20 cellular contexts compared by ENCODE assay signal in the genomic region with DNA sequence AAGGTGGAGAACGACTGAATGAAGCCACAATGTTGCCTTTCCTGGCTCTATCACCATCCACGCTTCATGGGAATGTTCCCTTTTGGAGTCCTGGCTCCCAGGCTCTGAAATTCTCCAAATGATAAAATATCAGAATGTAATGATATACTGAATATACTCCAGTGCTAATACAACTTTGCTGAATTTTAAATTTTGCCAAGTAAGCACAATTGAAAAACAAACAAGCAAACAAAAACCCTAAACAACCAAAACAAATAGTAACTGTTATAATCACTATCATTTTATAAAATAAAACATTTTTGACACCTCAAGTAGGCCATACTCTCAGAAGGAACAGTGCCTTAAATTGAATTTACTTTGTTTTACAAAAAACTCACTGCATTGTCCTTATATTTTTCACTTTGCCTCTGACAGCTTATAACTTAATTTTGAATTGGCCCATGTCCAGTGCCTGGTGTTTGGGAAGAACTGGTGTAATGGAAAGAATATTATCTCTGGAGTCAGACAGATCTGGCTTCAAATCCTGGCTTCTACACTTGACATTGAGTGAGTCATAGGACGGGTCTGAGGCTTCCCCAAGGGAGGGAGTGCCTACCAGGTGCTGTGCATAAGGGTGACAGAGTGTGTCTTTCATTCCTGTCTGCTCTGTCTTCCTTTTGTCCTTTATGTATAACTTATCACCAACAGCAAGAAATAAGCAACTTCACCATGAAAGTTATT.
DNase-seq lines count a peak whose midpoint lies in the region; ATAC-seq and TF ChIP-seq lines count a peak whose summit lies in the region.
"Had no signal": no experiment of that assay in that cellular context is flagged by ENCODE, and none has a peak within 500 bp of the region (broad histone marks: within the 10 kb centered on the region; RNA-seq: fewer than 3 reads in every experiment).

No MANE protein-coding gene starts in this region.

- H3K9me3 ChIP-seq in left ventricle myocardium inferior (replicated peaks) (no peaks in the 10 kb centered on the region), SK-N-SH (no peaks in the 10 kb centered on the region)
- H3K9me3 ChIP-seq in CD8-positive, alpha-beta memory T cell (ENCODE audit: low read length): no peaks in the 10 kb centered on the region
- H3K9me3 ChIP-seq: Caco-2 had no signal

- POLR2A ChIA-PET in SK-N-SH (lab: Yijun Ruan, JAX): interaction anchor here (0.5 kb wide), 1 partner anchor 397 kb away, joined by 3 read pairs; no protein-coding TSS in a partner anchor
- POLR2A ChIA-PET in CD8-positive, alpha-beta memory T cell (lab: Charles Lee): no interaction called here

- H3K27ac ChIP-seq in left ventricle myocardium inferior (replicated peaks) (no peak overlapping the region), SK-N-SH (ENCODE audit: low read depth in 2 of 2, low read length in 1 of 2) (peak overlapping the region in 1 of 2 experiments; percentile 45; a peak in 1 of 4 replicates)
- H3K27ac ChIP-seq in CD8-positive, alpha-beta memory T cell (ENCODE audit: low read depth, low read length): no peak overlapping the region
- H3K27ac ChIP-seq: epithelial cell of prostate had no signal

- no peaks in the 10 kb centered on the region for H3K79me2 ChIP-seq in SK-N-SH (ENCODE audit: insufficient read depth)

- no peak overlapping the region for H3K27ac Mint-ChIP-seq in stimulated activated effector memory CD8-positive, alpha-beta T cell treated with anti-CD3 and anti-CD28 coated beads, Interleukin-12 subunit alpha, Interleukin-12 subunit beta, amount 100 ng/mL, for 72 hours
- H3K27ac Mint-ChIP-seq in CD8-positive, alpha-beta memory T cell: no peak overlapping the region
- H3K27ac Mint-ChIP-seq: activated T-helper 2 cell treated with anti-CD3 and anti-CD28 coated beads, Interferon-gamma antibody, Interleukin-2, Interleukin-4, amounts not matched to agents 10 μg/mL and 5 μg/mL and 100 μg/mL, durations not matched to agents 14 hours and 24 hours and 36 hours; T-helper 1 cell treated with Interleukin-12 subunit alpha and Interleukin-12 subunit beta and Interleukin-4 antibody, amounts not matched to agents 30 μg/mL and 1 μg/mL, for 36 hours; WTC11 had no signal

- no peak overlapping the region for H3K4me3 ChIP-seq in left ventricle myocardium inferior
- no peak overlapping the region for H3K4me3 ChIP-seq in SK-N-SH (ENCODE audit: low read depth in 2 of 2, low read length in 1 of 2)
- H3K4me3 ChIP-seq in CD8-positive, alpha-beta memory T cell (ENCODE audit: low read length): no peak overlapping the region

- TF ChIP-seq EP300 in SK-N-SH (IDR thresholded peaks at IDR 0.05; ENCODE audit: borderline replicate concordance in 1 of 2, low read depth in 1 of 2, low read length in 1 of 2): peak in 1 of 2 experiments; percentile 41; a peak in 2 of 4 replicates

- no peak for TF ChIP-seq RAD21 in SK-N-SH (IDR thresholded peaks at IDR 0.05; ENCODE audit: low read length)

- TF ChIP-seq CTCF in left ventricle myocardium inferior (IDR thresholded peaks at IDR 0.05; ENCODE audit: borderline replicate concordance): no peak
- TF ChIP-seq CTCF in SK-N-SH (IDR thresholded peaks at IDR 0.05): no peak

- DNase-seq in Right ventricle myocardium superior (no peak), left ventricle myocardium inferior (no peak), SK-N-SH (peak; percentile 48), fibroblast of gingiva (ENCODE audit: low read depth) (peak; percentile 3), putamen (ENCODE audit: low spot score) (no peak)
- DNase-seq in stimulated activated effector memory CD8-positive, alpha-beta T cell treated with anti-CD3 and anti-CD28 coated beads, Interleukin-12 subunit alpha, Interleukin-12 subunit beta, amount 100 ng/mL, for 72 hours (ENCODE audit: low spot score in 2 of 2): no peak
- no peak for DNase-seq in CD8-positive, alpha-beta memory T cell
- DNase-seq: Caco-2; GF-D8; head of caudate nucleus; kidney; NCI-H2029 treated with DMSO at 0.1 percent for 48 hours; nucleus accumbens; stimulated activated CD4-positive, alpha-beta T cell treated with anti-CD3 and anti-CD28 coated beads, Interleukin-2, amount 100 ng/mL, for 48 hours had no signal

- no peaks in the 10 kb centered on the region for H3F3A ChIP-seq in SK-N-SH (replicated peaks; ENCODE audit: insufficient read depth)

- 65% methylated on average over 3 of the region's 3 CpGs for WGBS in SK-N-SH (ENCODE audit: low lambda C conversion rate)

- H3K9ac ChIP-seq in SK-N-SH: no peak overlapping the region

- H3K9me3 Mint-ChIP-seq in stimulated activated effector memory CD8-positive, alpha-beta T cell treated with anti-CD3 and anti-CD28 coated beads, Interleukin-12 subunit alpha, Interleukin-12 subunit beta, amount 100 ng/mL, for 72 hours: peaks cover 2% of the 10 kb centered on the region
- peaks cover 0 to 2% (median 0%) of the 10 kb centered on the region in 5 donors for H3K9me3 Mint-ChIP-seq in CD8-positive, alpha-beta memory T cell
- H3K9me3 Mint-ChIP-seq: activated T-helper 2 cell treated with anti-CD3 and anti-CD28 coated beads, Interferon-gamma antibody, Interleukin-2, Interleukin-4, amounts not matched to agents 10 μg/mL and 5 μg/mL and 100 μg/mL, durations not matched to agents 14 hours and 24 hours and 36 hours; T-helper 1 cell treated with Interleukin-12 subunit alpha and Interleukin-12 subunit beta and Interleukin-4 antibody, amounts not matched to agents 30 μg/mL and 1 μg/mL, for 36 hours had no signal

- no peak overlapping the region for H2AFZ ChIP-seq in SK-N-SH (ENCODE audit: low read depth)

- no peaks in the 10 kb centered on the region for H3K9me2 ChIP-seq in SK-N-SH

- CTCF ChIA-PET in SK-N-SH (lab: Yijun Ruan, JAX): no interaction called here
- CTCF ChIA-PET in CD8-positive, alpha-beta memory T cell (lab: Charles Lee): no interaction called here

- H3K4me2 ChIP-seq in SK-N-SH: no peak overlapping the region

- H3K36me3 Mint-ChIP-seq in stimulated activated effector memory CD8-positive, alpha-beta T cell treated with anti-CD3 and anti-CD28 coated beads, Interleukin-12 subunit alpha, Interleukin-12 subunit beta, amount 100 ng/mL, for 72 hours: no peaks in the 10 kb centered on the region
- H3K36me3 Mint-ChIP-seq in CD8-positive, alpha-beta memory T cell: no peaks in the 10 kb centered on the region

- H3K4me1 Mint-ChIP-seq in stimulated activated effector memory CD8-positive, alpha-beta T cell treated with anti-CD3 and anti-CD28 coated beads, Interleukin-12 subunit alpha, Interleukin-12 subunit beta, amount 100 ng/mL, for 72 hours: no peaks in the 10 kb centered on the region
- H3K4me1 Mint-ChIP-seq in CD8-positive, alpha-beta memory T cell: no peaks in the 10 kb centered on the region
- H3K4me1 Mint-ChIP-seq: WTC11 had no signal

- H3K4me1 ChIP-seq in left ventricle myocardium inferior (no peaks in the 10 kb centered on the region), SK-N-SH (ENCODE audit: control insufficient read depth in 1 of 2, insufficient read depth in 2 of 2, low read depth in 1 of 2, low read length in 1 of 2) (peaks cover 0 to 8% of the 10 kb centered on the region in 2 experiments; a peak in 2 of 4 replicates)
- no peaks in the 10 kb centered on the region for H3K4me1 ChIP-seq in CD8-positive, alpha-beta memory T cell (ENCODE audit: insufficient read depth, low read length)
- H3K4me1 ChIP-seq: Caco-2 had no signal

- no peaks in the 10 kb centered on the region for H3K27me3 ChIP-seq in left ventricle myocardium inferior (ENCODE audit: low read depth)
- H3K27me3 ChIP-seq in SK-N-SH (ENCODE audit: insufficient read depth): no peaks in the 10 kb centered on the region
- peaks cover 3% of the 10 kb centered on the region for H3K27me3 ChIP-seq in CD8-positive, alpha-beta memory T cell (ENCODE audit: insufficient read depth, low read length, poor library complexity, severe bottlenecking)

- intact Hi-C loops in Right ventricle myocardium superior (cut with DNase I): loop anchor here (10.0 kb wide), 1 partner anchor 452 kb away; no protein-coding TSS in a partner anchor
- intact Hi-C loops in left ventricle myocardium inferior (cut with micrococcal nuclease): no loop called here

- ATAC-seq in Right ventricle myocardium superior (ENCODE audit: poor library complexity): peak; percentile 71
- ATAC-seq in stimulated activated effector memory CD8-positive, alpha-beta T cell treated with anti-CD3 and anti-CD28 coated beads, Interleukin-12 subunit alpha, Interleukin-12 subunit beta, amount 100 ng/mL, for 72 hours: peak; percentile 43
- ATAC-seq in GM21737 (IDR thresholded peaks at IDR 0.05; ENCODE audit: unreplicated experiment): no peak
- ATAC-seq: sciatic nerve, WTC11 had no signal

- no peak overlapping the region for H3K4me3 Mint-ChIP-seq in stimulated activated effector memory CD8-positive, alpha-beta T cell treated with anti-CD3 and anti-CD28 coated beads, Interleukin-12 subunit alpha, Interleukin-12 subunit beta, amount 100 ng/mL, for 72 hours
- H3K4me3 Mint-ChIP-seq in CD8-positive, alpha-beta memory T cell: no peak overlapping the region
- H3K4me3 Mint-ChIP-seq: T-helper 1 cell treated with Interleukin-12 subunit alpha and Interleukin-12 subunit beta and Interleukin-4 antibody, amounts not matched to agents 30 μg/mL and 1 μg/mL, for 36 hours; WTC11 had no signal

- H3K36me3 ChIP-seq in left ventricle myocardium inferior (no peaks in the 10 kb centered on the region), SK-N-SH (replicated peaks in 1 of 2; ENCODE audit: control insufficient read depth in 1 of 2, insufficient read depth in 2 of 2, low read length in 1 of 2) (no peaks in the 10 kb centered on the region)
- no peaks in the 10 kb centered on the region for H3K36me3 ChIP-seq in CD8-positive, alpha-beta memory T cell (ENCODE audit: insufficient read depth, low read length)

- H4K20me1 ChIP-seq in SK-N-SH (ENCODE audit: insufficient read depth): no peaks in the 10 kb centered on the region

- H3K27me3 Mint-ChIP-seq in CD8-positive, alpha-beta memory T cell: peaks cover 8 to 34% of the 10 kb centered on the region in 2 donors

TF ChIP-seq in SK-N-SH, 30 proteins besides CTCF, POLR2A, EP300 and RAD21 (continues in another document):
- TF ChIP-seq GABPA (IDR thresholded peaks at IDR 0.05; ENCODE audit: low read depth) (no peak), YY1 (IDR thresholded peaks at IDR 0.05; ENCODE audit: low read depth) (no peak), GATA2 (CRISPR knock-in tag; IDR thresholded peaks at IDR 0.05) (no peak), TEAD4 (IDR thresholded peaks at IDR 0.05; ENCODE audit: borderline replicate concordance, insufficient read depth) (no peak), RFX5 (IDR thresholded peaks at IDR 0.05; ENCODE audit: low read length) (peak; percentile 27; the same call in 1 of the 2 replicates)
- TF ChIP-seq, protein P1, sequence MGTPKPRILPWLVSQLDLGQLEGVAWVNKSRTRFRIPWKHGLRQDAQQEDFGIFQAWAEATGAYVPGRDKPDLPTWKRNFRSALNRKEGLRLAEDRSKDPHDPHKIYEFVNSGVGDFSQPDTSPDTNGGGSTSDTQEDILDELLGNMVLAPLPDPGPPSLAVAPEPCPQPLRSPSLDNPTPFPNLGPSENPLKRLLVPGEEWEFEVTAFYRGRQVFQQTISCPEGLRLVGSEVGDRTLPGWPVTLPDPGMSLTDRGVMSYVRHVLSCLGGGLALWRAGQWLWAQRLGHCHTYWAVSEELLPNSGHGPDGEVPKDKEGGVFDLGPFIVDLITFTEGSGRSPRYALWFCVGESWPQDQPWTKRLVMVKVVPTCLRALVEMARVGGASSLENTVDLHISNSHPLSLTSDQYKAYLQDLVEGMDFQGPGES (IDR thresholded peaks at IDR 0.05; ENCODE audit: low read depth, low read length): no peak

Comparison
In these comparisons a context has a peak if more than half of its experiments do, and no peak if none do; other contexts are left out.
1. DNase-seq: peak in SK-N-SH (single experiment) and fibroblast of gingiva (single experiment); none in Right ventricle myocardium superior (single experiment), left ventricle myocardium inferior (single experiment), stimulated activated effector memory CD8-positive, alpha-beta T cell treated with anti-CD3 and anti-CD28 coated beads, Interleukin-12 subunit alpha, Interleukin-12 subunit beta, amount 100 ng/mL, for 72 hours (0 of 2), putamen (single experiment) and CD8-positive, alpha-beta memory T cell (0 of 5).